17 cellular contexts compared by ENCODE assay signal in the genomic region with DNA sequence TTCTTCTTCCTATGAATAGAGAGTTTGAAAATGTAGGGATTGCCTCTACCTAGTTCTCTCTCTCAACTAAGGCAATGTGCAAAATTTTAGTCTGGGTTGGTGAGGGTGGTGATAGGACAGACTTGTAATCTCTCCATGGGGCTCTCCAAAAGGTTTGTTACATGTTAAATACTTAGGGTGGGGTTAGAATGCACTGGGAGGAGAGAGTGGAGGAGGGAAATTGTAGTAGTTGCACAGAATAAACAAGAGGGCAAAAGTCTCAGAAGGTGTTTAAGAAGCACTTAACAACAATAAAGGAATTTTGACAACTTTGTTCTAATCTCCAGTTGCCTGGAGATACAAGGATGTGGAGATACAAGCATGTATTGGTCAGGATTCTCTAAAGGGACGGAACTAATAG.
A peak's percentile ranks its signal among the peaks of the same experiment; 100 is the strongest.
DNase-seq lines count a peak whose midpoint lies in the region; ATAC-seq and TF ChIP-seq lines count a peak whose summit lies in the region.
"Had no signal": no experiment of that assay in that cellular context is flagged by ENCODE, and none has a peak within 500 bp of the region (broad histone marks: within the 10 kb centered on the region; RNA-seq: fewer than 3 reads in every experiment).

No MANE protein-coding gene starts in this region.

- POLR2A ChIA-PET in activated naive CD8-positive, alpha-beta T cell treated with anti-CD3 and anti-CD28 coated beads, Interleukin-2, amount 10 ng/mL, durations not matched to agents 7 days and 5 days (lab: Charles Lee), result no interaction called here
- POLR2A ChIA-PET in PC-9 (lab: Charles Lee; ENCODE audit: unreplicated experiment), result no interaction called here

- H3K9me3 Mint-ChIP-seq in activated naive CD8-positive, alpha-beta T cell treated with anti-CD3 and anti-CD28 coated beads, Interleukin-2, amount 10 ng/mL, durations not matched to agents 7 days and 5 days, result no peaks in the 10 kb centered on the region
- no peaks in the 10 kb centered on the region for H3K9me3 Mint-ChIP-seq in activated naive CD8-positive, alpha-beta T cell treated with anti-CD3 and anti-CD28 coated beads for 36 hours
- H3K9me3 Mint-ChIP-seq: GM23338, HFFc6 had no signal

- no peak overlapping the region for H3K4me2 ChIP-seq in DND-41 (ENCODE audit: insufficient read depth, low read length)
- H3K4me2 ChIP-seq in PC-9, result no peak overlapping the region
- H3K4me2 ChIP-seq: GM23338 had no signal

- H3K36me3 ChIP-seq in DND-41 (ENCODE audit: insufficient read depth, low read length) (no peaks in the 10 kb centered on the region), upper lobe of right lung (no peaks in the 10 kb centered on the region), PC-9 (ENCODE audit: low read depth) (no peaks in the 10 kb centered on the region)

- H3K9me3 ChIP-seq in DND-41 (ENCODE audit: insufficient read depth, low read length, severe bottlenecking) (no peaks in the 10 kb centered on the region), T-helper 17 cell (ENCODE audit: control insufficient read depth, low read length, poor library complexity, severe bottlenecking) (no peaks in the 10 kb centered on the region), upper lobe of right lung (no peaks in the 10 kb centered on the region), PC-9 (ENCODE audit: insufficient read depth, low read depth) (no peaks in the 10 kb centered on the region)

- H2AFZ ChIP-seq in DND-41 (ENCODE audit: low read depth, low read length), result no peak overlapping the region
- H2AFZ ChIP-seq in PC-9, result no peak overlapping the region

- H3K27ac ChIP-seq in DND-41 (ENCODE audit: low read length) (peak overlapping the region; percentile 78), upper lobe of right lung (no peak overlapping the region), PC-9 (no peak overlapping the region)

- CTCF ChIA-PET in PC-9 (lab: Charles Lee), result no interaction called here

- H3K79me2 ChIP-seq in DND-41 (ENCODE audit: insufficient read depth, low read length) (no peaks in the 10 kb centered on the region), PC-9 (ENCODE audit: low read depth) (no peaks in the 10 kb centered on the region)

- H3K4me1 Mint-ChIP-seq in activated naive CD8-positive, alpha-beta T cell treated with anti-CD3 and anti-CD28 coated beads, Interleukin-2, amount 10 ng/mL, durations not matched to agents 7 days and 5 days, result peaks cover 46% of the 10 kb centered on the region
- peaks cover 15% of the 10 kb centered on the region for H3K4me1 Mint-ChIP-seq in activated naive CD8-positive, alpha-beta T cell treated with anti-CD3 and anti-CD28 coated beads for 36 hours
- peaks cover 13% of the 10 kb centered on the region for H3K4me1 Mint-ChIP-seq in T-helper 17 cell
- H3K4me1 Mint-ChIP-seq: CD14-positive monocyte had no signal

- H4K20me1 ChIP-seq in DND-41 (ENCODE audit: insufficient read depth, low read length) (no peaks in the 10 kb centered on the region), PC-9 (ENCODE audit: insufficient read depth) (no peaks in the 10 kb centered on the region)

- peak overlapping the region; percentile 54 for H3K4me3 Mint-ChIP-seq in activated naive CD8-positive, alpha-beta T cell treated with anti-CD3 and anti-CD28 coated beads, Interleukin-2, amount 10 ng/mL, durations not matched to agents 7 days and 5 days
- no peak overlapping the region for H3K4me3 Mint-ChIP-seq in activated naive CD8-positive, alpha-beta T cell treated with anti-CD3 and anti-CD28 coated beads for 36 hours
- no peak overlapping the region for H3K4me3 Mint-ChIP-seq in T-helper 17 cell
- H3K4me3 Mint-ChIP-seq: CD14-positive monocyte, GM23338, HFFc6 had no signal

- no peaks in the 10 kb centered on the region for H3F3A ChIP-seq in PC-9 (ENCODE audit: insufficient read depth, low read depth)

- intact Hi-C loops in upper lobe of right lung (cut with DNase I) (no loop called here), PC-9 (cut with micrococcal nuclease; ENCODE audit: unreplicated experiment) (no loop called here)

- no peak for DNase-seq in activated naive CD8-positive, alpha-beta T cell treated with anti-CD3 and anti-CD28 coated beads, Interleukin-2, amount 10 ng/mL, durations not matched to agents 7 days and 5 days
- DNase-seq in activated naive CD8-positive, alpha-beta T cell treated with anti-CD3 and anti-CD28 coated beads for 36 hours, result no peak
- DNase-seq in DND-41, result no peak
- no peak for DNase-seq in T-helper 17 cell
- no peak for DNase-seq in upper lobe of right lung
- no peak for DNase-seq in PC-9
- no peak for DNase-seq in activated T-cell treated with anti-CD3 and anti-CD28 coated beads for 4 hours
- DNase-seq: AML-193; CD4-positive, alpha-beta memory T cell; DMS153; DMS79; GF-D8; H7; HFFc6 had no signal

- H3K4me3 ChIP-seq in DND-41 (ENCODE audit: low read depth in 1 of 2, low read length in 2 of 2) (no peak overlapping the region), upper lobe of right lung (no peak overlapping the region), PC-9 (no peak overlapping the region)
- H3K4me3 ChIP-seq: GM23338 had no signal

- no peaks in the 10 kb centered on the region for H3K27me3 Mint-ChIP-seq in activated naive CD8-positive, alpha-beta T cell treated with anti-CD3 and anti-CD28 coated beads, Interleukin-2, amount 10 ng/mL, durations not matched to agents 7 days and 5 days
- H3K27me3 Mint-ChIP-seq in activated naive CD8-positive, alpha-beta T cell treated with anti-CD3 and anti-CD28 coated beads for 36 hours, result no peaks in the 10 kb centered on the region
- H3K27me3 Mint-ChIP-seq in T-helper 17 cell, result no peaks in the 10 kb centered on the region
- H3K27me3 Mint-ChIP-seq: CD4-positive, alpha-beta memory T cell had no signal

- TF ChIP-seq CTCF in DND-41 (IDR thresholded peaks at IDR 0.05; ENCODE audit: borderline replicate concordance, extremely low read depth, low read length, poor library complexity, severe bottlenecking) (no peak), upper lobe of right lung (IDR thresholded peaks at IDR 0.05) (no peak), PC-9 (conservative IDR thresholded peaks at IDR 0.05) (no peak)

- no peak overlapping the region; the same call in 1 of the 2 replicates for H3K9ac ChIP-seq in DND-41 (ENCODE audit: low read depth, low read length)

- H3K9me2 ChIP-seq in PC-9 (ENCODE audit: insufficient read depth), result no peaks in the 10 kb centered on the region

- H3K4me1 ChIP-seq in DND-41 (ENCODE audit: insufficient read depth, low read length) (peaks cover 77% of the 10 kb centered on the region), upper lobe of right lung (no peaks in the 10 kb centered on the region), PC-9 (replicated peaks; ENCODE audit: insufficient read depth) (no peaks in the 10 kb centered on the region)

- H3K27ac Mint-ChIP-seq in activated naive CD8-positive, alpha-beta T cell treated with anti-CD3 and anti-CD28 coated beads, Interleukin-2, amount 10 ng/mL, durations not matched to agents 7 days and 5 days, result peak overlapping the region; percentile 24
- no peak overlapping the region for H3K27ac Mint-ChIP-seq in activated naive CD8-positive, alpha-beta T cell treated with anti-CD3 and anti-CD28 coated beads for 36 hours
- peak overlapping the region; percentile 6 for H3K27ac Mint-ChIP-seq in T-helper 17 cell
- H3K27ac Mint-ChIP-seq: CD14-positive monocyte, GM23338, HFFc6 had no signal

- H3K27me3 ChIP-seq in DND-41 (ENCODE audit: insufficient read depth, low read length, poor library complexity), result no peaks in the 10 kb centered on the region
- H3K27me3 ChIP-seq in upper lobe of right lung, result no peaks in the 10 kb centered on the region
- no peaks in the 10 kb centered on the region for H3K27me3 ChIP-seq in PC-9 (ENCODE audit: insufficient read depth, low read depth)

- ATAC-seq in activated naive CD8-positive, alpha-beta T cell treated with anti-CD3 and anti-CD28 coated beads, Interleukin-2, amount 10 ng/mL, durations not matched to agents 7 days and 5 days (ENCODE audit: low read depth), result no peak
- ATAC-seq in DND-41 (ENCODE audit: insufficient read depth, low read depth) (no peak), T-helper 17 cell (no peak), upper lobe of right lung (peak; percentile 49)
- ATAC-seq: GM23338, HCT116 had no signal

- no TSS peak for BruUV-seq in PC-9 (replicated peaks; lab: Mats Ljungman, UMichigan)

- H3K36me3 Mint-ChIP-seq in activated naive CD8-positive, alpha-beta T cell treated with anti-CD3 and anti-CD28 coated beads, Interleukin-2, amount 10 ng/mL, durations not matched to agents 7 days and 5 days, result peaks cover 7% of the 10 kb centered on the region
- peaks cover 1% of the 10 kb centered on the region for H3K36me3 Mint-ChIP-seq in activated naive CD8-positive, alpha-beta T cell treated with anti-CD3 and anti-CD28 coated beads for 36 hours
- H3K36me3 Mint-ChIP-seq in T-helper 17 cell (ENCODE audit: low read depth), result peaks cover 10% of the 10 kb centered on the region
- H3K36me3 Mint-ChIP-seq: CD14-positive monocyte; CD4-positive, alpha-beta memory T cell had no signal
